ENCODE assay signal across 28 cellular contexts in the genomic region with DNA sequence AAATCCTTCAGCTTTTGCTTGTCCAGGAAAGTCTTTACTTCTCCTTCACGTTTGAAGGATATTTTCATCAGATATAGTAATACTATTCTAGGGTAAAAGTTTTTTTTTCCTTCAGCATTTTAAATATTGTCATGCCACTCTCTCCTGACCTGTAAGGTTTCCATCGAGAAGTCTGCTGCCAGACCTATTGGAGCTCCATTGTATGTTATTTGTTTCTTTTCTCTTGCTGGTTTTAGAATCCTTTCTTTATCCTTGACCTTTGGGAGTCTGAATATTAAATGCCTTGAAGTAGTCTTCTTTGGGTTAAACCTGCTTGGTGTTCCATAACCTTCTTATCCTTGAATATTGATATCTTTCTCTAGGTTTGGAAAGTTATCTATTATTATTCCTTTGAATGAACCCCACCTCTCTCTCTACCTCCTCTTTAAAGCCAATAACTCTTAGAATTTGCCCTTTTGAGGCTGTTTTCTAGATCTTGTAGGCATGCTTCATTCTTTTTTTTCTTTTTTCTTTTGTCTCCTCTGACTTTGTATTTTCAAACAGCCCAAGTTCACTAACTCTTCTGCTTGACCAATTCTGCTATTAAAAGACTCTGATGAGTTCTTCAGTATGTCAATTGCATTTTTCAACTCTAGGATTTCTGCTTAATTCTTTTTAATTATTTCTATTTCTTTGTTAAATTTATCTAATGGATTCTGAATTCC. TPM values are rescaled to one million over a fixed set of nuclear protein-coding genes. Genes with fewer than 3 reads are reported as not detected.
DNase-seq lines count a peak whose midpoint lies in the region; ATAC-seq, FAIRE-seq and TF ChIP-seq lines count a peak whose summit lies in the region.
"Had no signal": no experiment of that assay in that cellular context is flagged by ENCODE, and none has a peak within 500 bp of the region (broad histone marks: within the 10 kb centered on the region; RNA-seq: fewer than 3 reads in every experiment).

No MANE protein-coding gene starts in this region.

- H3K27me3 ChIP-seq in K562 (ENCODE audit: control insufficient read depth in 2 of 2, insufficient read depth in 2 of 2, low read length in 2 of 2) (no peaks in the 10 kb centered on the region), neural progenitor cell (no peaks in the 10 kb centered on the region)
- H3K27me3 ChIP-seq: BLaER1 had no signal

- H3K27ac Mint-ChIP-seq in activated CD4-positive, alpha-beta T cell treated with anti-CD3 and anti-CD28 coated beads, Interleukin-2, amount 10 ng/mL, durations not matched to agents 24 days and 14 days = no peak overlapping the region
- H3K27ac Mint-ChIP-seq in activated CD4-positive, alpha-beta T cell treated with anti-CD3 and anti-CD28 coated beads, Interleukin-2, amount 10 ng/mL, durations not matched to agents 7 days and 5 days = no peak overlapping the region
- H3K27ac Mint-ChIP-seq in neural progenitor cell = no peak overlapping the region
- H3K27ac Mint-ChIP-seq: B cell; CD14-positive monocyte; CD4-positive, alpha-beta memory T cell had no signal

- H3K27ac ChIP-seq in K562 (ENCODE audit: extremely low read depth, low read depth, low read length) (no peak overlapping the region), neural progenitor cell (no peak overlapping the region)
- H3K27ac ChIP-seq: 22Rv1, A549, BLaER1 had no signal

- no peaks in the 10 kb centered on the region for H3K27me3 Mint-ChIP-seq in activated CD4-positive, alpha-beta T cell treated with anti-CD3 and anti-CD28 coated beads, Interleukin-2, amount 10 ng/mL, durations not matched to agents 24 days and 14 days
- H3K27me3 Mint-ChIP-seq in activated CD4-positive, alpha-beta T cell treated with anti-CD3 and anti-CD28 coated beads, Interleukin-2, amount 10 ng/mL, durations not matched to agents 7 days and 5 days = peaks cover 6% of the 10 kb centered on the region
- H3K27me3 Mint-ChIP-seq in neural progenitor cell (ENCODE audit: insufficient read depth, low read depth) = peaks cover 9% of the 10 kb centered on the region
- H3K27me3 Mint-ChIP-seq: B cell; CD4-positive, alpha-beta memory T cell; CD4-positive, CD25-positive, alpha-beta regulatory T cell had no signal

- H3K4me1 Mint-ChIP-seq in activated CD4-positive, alpha-beta T cell treated with anti-CD3 and anti-CD28 coated beads, Interleukin-2, amount 10 ng/mL, durations not matched to agents 24 days and 14 days = peaks cover 12% of the 10 kb centered on the region
- H3K4me1 Mint-ChIP-seq in activated CD4-positive, alpha-beta T cell treated with anti-CD3 and anti-CD28 coated beads, Interleukin-2, amount 10 ng/mL, durations not matched to agents 7 days and 5 days = peaks cover 16% of the 10 kb centered on the region
- peaks cover 15% of the 10 kb centered on the region for H3K4me1 Mint-ChIP-seq in neural progenitor cell

- TF ChIP-seq POLR2A in K562 (conservative IDR thresholded peaks at IDR 0.05) = no peak

- in situ Hi-C loops in K562 (cut with MboI) = no loop called here

- no peak overlapping the region for H3K4me3 Mint-ChIP-seq in activated CD4-positive, alpha-beta T cell treated with anti-CD3 and anti-CD28 coated beads, Interleukin-2, amount 10 ng/mL, durations not matched to agents 24 days and 14 days
- no peak overlapping the region for H3K4me3 Mint-ChIP-seq in activated CD4-positive, alpha-beta T cell treated with anti-CD3 and anti-CD28 coated beads, Interleukin-2, amount 10 ng/mL, durations not matched to agents 7 days and 5 days
- peak overlapping the region; percentile 9 for H3K4me3 Mint-ChIP-seq in neural progenitor cell
- H3K4me3 Mint-ChIP-seq: B cell; CD14-positive monocyte; CD4-positive, alpha-beta memory T cell; CD8-positive, alpha-beta memory T cell had no signal

- H3K4me3 ChIP-seq in K562 (no peak overlapping the region), neural progenitor cell (no peak overlapping the region)
- H3K4me3 ChIP-seq: A549, BLaER1, GM12878 had no signal

- peaks cover 2% of the 10 kb centered on the region; the same call in 1 of the 2 replicates for H3K9me3 ChIP-seq in K562 (replicated peaks; ENCODE audit: control insufficient read depth, insufficient read depth, low read depth, low read length)
- H3K9me3 ChIP-seq in neural progenitor cell (ENCODE audit: low read depth) = peaks cover 3% of the 10 kb centered on the region

- TF ChIP-seq CTCF in K562 (IDR thresholded peaks at IDR 0.05 in 2 of 3, conservative IDR thresholded peaks at IDR 0.05 in 1 of 3; ENCODE audit: insufficient read depth in 2 of 3, low read depth in 1 of 3, low read length in 3 of 3) (no peak), neural progenitor cell (IDR thresholded peaks at IDR 0.05) (no peak)

- no peak overlapping the region for H3K4me2 ChIP-seq in K562 (ENCODE audit: insufficient read depth, low read length)
- no peak overlapping the region for H3K4me2 ChIP-seq in neural progenitor cell
- H3K4me2 ChIP-seq: A549, BLaER1 had no signal

- WGBS in K562 (ENCODE audit: insufficient coverage, low coverage, missing lambda C conversion rate) = 58% methylated on average over 2 of the region's 2 CpGs

- peaks cover 22% of the 10 kb centered on the region for H3K9me3 Mint-ChIP-seq in activated CD4-positive, alpha-beta T cell treated with anti-CD3 and anti-CD28 coated beads, Interleukin-2, amount 10 ng/mL, durations not matched to agents 24 days and 14 days
- H3K9me3 Mint-ChIP-seq in activated CD4-positive, alpha-beta T cell treated with anti-CD3 and anti-CD28 coated beads, Interleukin-2, amount 10 ng/mL, durations not matched to agents 7 days and 5 days = peaks cover 23% of the 10 kb centered on the region
- peaks cover 30% of the 10 kb centered on the region for H3K9me3 Mint-ChIP-seq in neural progenitor cell

- peak; percentile 16 for DNase-seq in activated CD4-positive, alpha-beta T cell treated with anti-CD3 and anti-CD28 coated beads, Interleukin-2, amount 10 ng/mL, durations not matched to agents 24 days and 14 days
- no peak for DNase-seq in activated CD4-positive, alpha-beta T cell treated with anti-CD3 and anti-CD28 coated beads, Interleukin-2, amount 10 ng/mL, durations not matched to agents 7 days and 5 days
- DNase-seq in K562 (ENCODE audit: extremely low read depth in 1 of 4, low spot score in 3 of 4) (no peak), neural progenitor cell (ENCODE audit: low spot score) (no peak), amygdala (lab: John Stamatoyannopoulos, UW) (no peak), SK-N-DZ (ENCODE audit: low spot score) (no peak), GOT3 (lab: John Stamatoyannopoulos, UW) (no peak)
- DNase-seq: AML-193; C1 segment of cervical spinal cord; CD4-positive, alpha-beta memory T cell; CD4-positive, CD25-positive, alpha-beta regulatory T cell; CD8-positive, alpha-beta memory T cell; COR-L47; DMS 273 treated with DMSO at 0.1 percent for 48 hours; DMS153; DMS53; DMS79; DND-41; EL; GDM1 had no signal

- intact Hi-C loops in activated CD4-positive, alpha-beta T cell treated with anti-CD3 and anti-CD28 coated beads, Interleukin-2, amount 10 ng/mL, durations not matched to agents 24 days and 14 days (cut with micrococcal nuclease) = loop anchor here (10.0 kb wide), 1 partner anchor 1193 kb away; a partner anchor contains a TSS
- intact Hi-C loops in K562 (cut with micrococcal nuclease) = no loop called here

- no peaks in the 10 kb centered on the region for H3K9me1 ChIP-seq in K562 (ENCODE audit: control insufficient read depth, insufficient read depth, low read length)

- CTCF ChIA-PET in activated CD4-positive, alpha-beta T cell treated with anti-CD3 and anti-CD28 coated beads, Interleukin-2, amount 10 ng/mL, durations not matched to agents 7 days and 5 days (lab: Charles Lee) = interaction anchor here (1.3 kb wide), 1 partner anchor 51 kb away, joined by 4 read pairs; no protein-coding TSS in a partner anchor
- CTCF ChIA-PET in K562 (lab: Yijun Ruan, JAX; ENCODE audit: low intra/inter-chr PET ratio) = no interaction called here

- no peaks in the 10 kb centered on the region for H4K20me1 ChIP-seq in K562 (replicated peaks; ENCODE audit: control insufficient read depth, insufficient read depth, low read length)
- H4K20me1 ChIP-seq in neural progenitor cell (ENCODE audit: low read depth) = no peaks in the 10 kb centered on the region
- H4K20me1 ChIP-seq: BLaER1 had no signal

- no peak for TF ChIP-seq EP300 in K562 (IDR thresholded peaks at IDR 0.05; ENCODE audit: low read length)

- no peaks in the 10 kb centered on the region for H3K36me3 ChIP-seq in K562 (ENCODE audit: control insufficient read depth, insufficient read depth, low read length)
- no peaks in the 10 kb centered on the region for H3K36me3 ChIP-seq in neural progenitor cell

- no TSS peak for BruUV-seq in K562 (replicated peaks; lab: Mats Ljungman, UMichigan)

- H3K79me2 ChIP-seq in K562 (ENCODE audit: control insufficient read depth, insufficient read depth, low read length) = no peaks in the 10 kb centered on the region
- H3K79me2 ChIP-seq in neural progenitor cell (ENCODE audit: low read depth) = no peaks in the 10 kb centered on the region

- no peak for ATAC-seq in K562
- ATAC-seq: A549, GM12878 had no signal

- POLR2A ChIA-PET in activated CD4-positive, alpha-beta T cell treated with anti-CD3 and anti-CD28 coated beads, Interleukin-2, amount 10 ng/mL, durations not matched to agents 7 days and 5 days (lab: Charles Lee) = no interaction called here
- POLR2A ChIA-PET in K562 (lab: Yijun Ruan, JAX) = interaction anchor here (1.2 to 1.6 kb wide), 2 partner anchors 10 to 12 kb away, joined by 3 to 6 read pairs; a partner anchor contains a TSS

- H2AFZ ChIP-seq in K562 (ENCODE audit: low read depth, low read length) (no peak overlapping the region), neural progenitor cell (replicated peaks) (no peak overlapping the region)

- TF ChIP-seq RAD21 in K562 (CRISPR knock-in tag; conservative IDR thresholded peaks at IDR 0.05 in 1 of 2, IDR thresholded peaks at IDR 0.05 in 1 of 2) = no peak

- peaks cover 17% of the 10 kb centered on the region for H3F3A ChIP-seq in neural progenitor cell (ENCODE audit: low read depth)

- peaks cover 15% of the 10 kb centered on the region for H3K36me3 Mint-ChIP-seq in activated CD4-positive, alpha-beta T cell treated with anti-CD3 and anti-CD28 coated beads, Interleukin-2, amount 10 ng/mL, durations not matched to agents 24 days and 14 days (ENCODE audit: low read depth)
- H3K36me3 Mint-ChIP-seq in activated CD4-positive, alpha-beta T cell treated with anti-CD3 and anti-CD28 coated beads, Interleukin-2, amount 10 ng/mL, durations not matched to agents 7 days and 5 days (ENCODE audit: low read depth) = peaks cover 17% of the 10 kb centered on the region
- H3K36me3 Mint-ChIP-seq in neural progenitor cell = peaks cover 4% of the 10 kb centered on the region

- H3K4me1 ChIP-seq in K562 (replicated peaks in 1 of 2; ENCODE audit: control insufficient read depth in 2 of 2, insufficient read depth in 2 of 2, low read length in 2 of 2) (peaks cover 5 to 15% of the 10 kb centered on the region in 2 experiments), neural progenitor cell (peaks cover 11% of the 10 kb centered on the region)
- H3K4me1 ChIP-seq: BLaER1 had no signal

- H3K9ac ChIP-seq in K562 (ENCODE audit: insufficient read depth in 1 of 2, low read depth in 2 of 2, low read length in 2 of 2) = no peak overlapping the region
- no peak overlapping the region for H3K9ac ChIP-seq in neural progenitor cell
- H3K9ac ChIP-seq: BLaER1 had no signal

- no peak for FAIRE-seq in K562 (lab: Jason Lieb, UNC)
- FAIRE-seq: A549, GM12878, GM12892, GM18507 had no signal

RNA-seq across cellular contexts. Expression of a gene that starts 12.0 kb away (rescaled TPM):
- total RNA-seq in activated CD4-positive, alpha-beta T cell treated with anti-CD3 and anti-CD28 coated beads, Interleukin-2, amount 10 ng/mL, durations not matched to agents 24 days and 14 days = 55.5 and 57.7 TPM in 2 replicates
- 10 to 100 TPM; 60.5 to 64.2 TPM for total RNA-seq in activated CD4-positive, alpha-beta T cell treated with anti-CD3 and anti-CD28 coated beads, Interleukin-2, amount 10 ng/mL, durations not matched to agents 7 days and 5 days
- 78.0 and 216 TPM in 2 replicates for total RNA-seq in K562 (2011; cell fraction: chromatin; rRNA removed; ENCODE audit: low replicate concordance)
- total RNA-seq in K562 (2011; cell fraction: nucleolus; rRNA removed) = 51.9 and 57.0 TPM in 2 replicates
- 101 and 161 TPM in 2 replicates for total RNA-seq in K562 (2011; cell fraction: nucleoplasm; rRNA removed)
- total RNA-seq in K562 (2014; rRNA removed) (62.9 and 66.8 TPM in 2 replicates), K562 (2014; rRNA removed; fragmentation: Illumina TruSeq; extraction: Trizol) (73.2 and 80.9 TPM in 2 replicates), K562 (2015; rRNA removed; fragmentation: Illumina TruSeq; extraction: Trizol) (61.6 and 67.4 TPM in 2 replicates), K562 (2021) (82.1 and 82.7 TPM in 2 replicates), neural progenitor cell (ENCODE audit: low replicate concordance) (123 and 156 TPM in 2 replicates)
- polyA plus RNA-seq in K562 (2011; rRNA removed) (81.2 and 99.0 TPM in 2 replicates), K562 (2014; fragmentation: Illumina TruSeq; extraction: Trizol) (73.7 and 93.4 TPM in 2 replicates), K562 (2014; fragmentation: Nextera tagmentation; extraction: Ambion mirVana) (10 to 100 TPM; 21.9 to 30.6 TPM), K562 (2014; rRNA removed) (51.3 and 53.9 TPM in 2 replicates)
- 20.1 and 32.8 TPM in 2 replicates for polyA plus RNA-seq in K562 (2011; cell fraction: cytosol; rRNA removed)
- 77.6 and 91.0 TPM in 2 replicates for polyA plus RNA-seq in K562 (2011; cell fraction: nucleus; rRNA removed)
- polyA plus RNA-seq in K562 (2012) = 34.8 and 46.6 TPM in 2 replicates
- 121 and 129 TPM in 2 replicates for polyA minus RNA-seq in K562 (2011; rRNA and poly(A)+ RNA removed)
- polyA minus RNA-seq in K562 (2011; cell fraction: cytosol; rRNA and poly(A)+ RNA removed) = 28.7 and 41.6 TPM in 2 replicates
- polyA minus RNA-seq in K562 (2011; cell fraction: nucleus; rRNA and poly(A)+ RNA removed) = 75.3 and 97.9 TPM in 2 replicates
- polyA plus RNA-seq in SK-N-DZ (2014; cell fraction: cytosol; rRNA removed) = 86.8 and 89.8 TPM in 2 replicates
- polyA plus RNA-seq in SK-N-DZ (2014; cell fraction: nucleus; rRNA removed) = 122 and 157 TPM in 2 replicates
